ENCODE assay signal across 15 cellular contexts in genomic region chr6:81381382-81381916, GRCh38.
DNase-seq lines count a peak whose midpoint lies in the region; ATAC-seq and TF ChIP-seq lines count a peak whose summit lies in the region.
"Had no signal": no experiment of that assay in that cellular context is flagged by ENCODE, and none has a peak within 500 bp of the region (broad histone marks: within the 10 kb centered on the region; RNA-seq: fewer than 3 reads in every experiment).

No MANE protein-coding gene starts in this region.

- 34% methylated on average over 1 of the region's 1 CpG for WGBS in right lobe of liver (ENCODE audit: insufficient coverage, low coverage, low lambda C conversion rate, missing lambda C conversion rate)

- no peaks in the 10 kb centered on the region for H3K36me3 Mint-ChIP-seq in progenitor cell of endocrine pancreas (ENCODE audit: insufficient read depth)
- H3K36me3 Mint-ChIP-seq: CD4-positive, alpha-beta memory T cell had no signal

- no peak for TF ChIP-seq POLR2A in right lobe of liver (IDR thresholded peaks at IDR 0.05)

- TF ChIP-seq CTCF in right lobe of liver (IDR thresholded peaks at IDR 0.05), result no peak
- TF ChIP-seq CTCF in progenitor cell of endocrine pancreas (IDR thresholded peaks at IDR 0.05; ENCODE audit: unreplicated experiment), result no peak

- H3K27me3 Mint-ChIP-seq in progenitor cell of endocrine pancreas, result no peaks in the 10 kb centered on the region
- H3K27me3 Mint-ChIP-seq: CD4-positive, alpha-beta memory T cell had no signal

- peak; percentile 3 for DNase-seq in HuH-7.5 (ENCODE audit: low spot score)
- no peak for DNase-seq in left lobe of liver (ENCODE audit: low spot score)
- no peak for DNase-seq in right lobe of liver
- no peak for DNase-seq in progenitor cell of endocrine pancreas (ENCODE audit: low spot score, unreplicated experiment)
- DNase-seq in ureter (ENCODE audit: low spot score), result no peak
- DNase-seq: C1 segment of cervical spinal cord; Calu3; CD4-positive, alpha-beta memory T cell; COR-L47; DMS53; DMS79 treated with DMSO at 0.1 percent for 48 hours; GOT3 had no signal

- no peaks in the 10 kb centered on the region for H3K27me3 ChIP-seq in right lobe of liver

- H3K4me1 Mint-ChIP-seq in progenitor cell of endocrine pancreas (ENCODE audit: low read depth), result peaks cover 4% of the 10 kb centered on the region
- H3K4me1 Mint-ChIP-seq: CD4-positive, alpha-beta memory T cell had no signal

- H3K4me3 ChIP-seq in right lobe of liver, result no peak overlapping the region
- H3K4me3 ChIP-seq: HAP-1 had no signal

- no peaks in the 10 kb centered on the region for H3K9me3 Mint-ChIP-seq in progenitor cell of endocrine pancreas (ENCODE audit: low read depth)

- no peaks in the 10 kb centered on the region for H3K36me3 ChIP-seq in right lobe of liver
- H3K36me3 ChIP-seq: HAP-1 had no signal

- intact Hi-C loops in right lobe of liver (cut with DNase I), result no loop called here

- H3K9me3 ChIP-seq in right lobe of liver, result no peaks in the 10 kb centered on the region
- H3K9me3 ChIP-seq: HAP-1 had no signal

- ATAC-seq in left lobe of liver (peak; percentile 80), right lobe of liver (peak; percentile 81 to 90 (median 86)), HG03460 (IDR thresholded peaks at IDR 0.05; ENCODE audit: unreplicated experiment) (no peak)
- no peak for ATAC-seq in activated CD4-positive, CD25-positive, alpha-beta regulatory T cell treated with anti-CD3 and anti-CD28 coated beads, Interleukin-2, amount 50 U/mL, for 24 hours

- no peak overlapping the region for H3K4me3 Mint-ChIP-seq in progenitor cell of endocrine pancreas (ENCODE audit: low read depth)
- H3K4me3 Mint-ChIP-seq: CD4-positive, alpha-beta memory T cell had no signal

- H3K4me1 ChIP-seq in right lobe of liver, result peaks cover 0 to 11% (median 3%) of the 10 kb centered on the region in 4 donors
- H3K4me1 ChIP-seq: HAP-1 had no signal

- H3K27ac ChIP-seq in right lobe of liver, result peak overlapping the region in 1 of 3 donors; percentile 45

- no peak overlapping the region for H3K27ac Mint-ChIP-seq in progenitor cell of endocrine pancreas
- H3K27ac Mint-ChIP-seq: CD4-positive, alpha-beta memory T cell had no signal

Comparison
In these comparisons a context has a peak if more than half of its experiments do, and no peak if none do; other contexts are left out.
1. ATAC-seq: peak in left lobe of liver (single experiment) and right lobe of liver (4 of 4); none in activated CD4-positive, CD25-positive, alpha-beta regulatory T cell treated with anti-CD3 and anti-CD28 coated beads, Interleukin-2, amount 50 U/mL, for 24 hours (0 of 2) and HG03460 (single experiment).